Comparison of ENCODE assay signal across 1 cellular context in the genomic region with DNA sequence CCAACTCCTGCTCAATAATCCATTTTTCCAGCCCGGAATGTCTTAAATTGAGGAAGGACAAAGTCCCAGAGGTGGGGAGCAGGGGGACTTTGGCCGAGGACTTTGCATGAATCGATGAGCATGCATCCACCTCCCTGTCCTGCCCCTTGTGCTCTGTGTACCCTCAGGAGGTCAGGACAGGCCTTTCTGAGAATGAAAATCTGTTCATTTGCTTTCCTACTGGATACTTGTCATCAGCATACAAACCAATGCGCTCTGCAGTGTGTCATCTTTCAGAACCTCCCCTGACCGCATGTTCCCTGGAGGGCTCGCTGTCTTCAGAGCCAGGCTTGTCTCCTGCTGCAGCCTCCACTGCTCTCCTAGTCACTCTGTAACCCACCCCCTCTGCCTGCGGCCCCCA.
TF ChIP-seq lines count a peak whose summit lies in the region.
"Not testable (repeated sequence)": the region's sequence is repeated elsewhere in the genome, so short reads cannot be mapped to it uniquely, and the experiment has no call there.

No MANE protein-coding gene starts in this region.

TF ChIP-seq in HepG2, 621 proteins besides CTCF, POLR2A, EP300 and RAD21 (continued from another document and continues in another):
- TF ChIP-seq, protein P1, sequence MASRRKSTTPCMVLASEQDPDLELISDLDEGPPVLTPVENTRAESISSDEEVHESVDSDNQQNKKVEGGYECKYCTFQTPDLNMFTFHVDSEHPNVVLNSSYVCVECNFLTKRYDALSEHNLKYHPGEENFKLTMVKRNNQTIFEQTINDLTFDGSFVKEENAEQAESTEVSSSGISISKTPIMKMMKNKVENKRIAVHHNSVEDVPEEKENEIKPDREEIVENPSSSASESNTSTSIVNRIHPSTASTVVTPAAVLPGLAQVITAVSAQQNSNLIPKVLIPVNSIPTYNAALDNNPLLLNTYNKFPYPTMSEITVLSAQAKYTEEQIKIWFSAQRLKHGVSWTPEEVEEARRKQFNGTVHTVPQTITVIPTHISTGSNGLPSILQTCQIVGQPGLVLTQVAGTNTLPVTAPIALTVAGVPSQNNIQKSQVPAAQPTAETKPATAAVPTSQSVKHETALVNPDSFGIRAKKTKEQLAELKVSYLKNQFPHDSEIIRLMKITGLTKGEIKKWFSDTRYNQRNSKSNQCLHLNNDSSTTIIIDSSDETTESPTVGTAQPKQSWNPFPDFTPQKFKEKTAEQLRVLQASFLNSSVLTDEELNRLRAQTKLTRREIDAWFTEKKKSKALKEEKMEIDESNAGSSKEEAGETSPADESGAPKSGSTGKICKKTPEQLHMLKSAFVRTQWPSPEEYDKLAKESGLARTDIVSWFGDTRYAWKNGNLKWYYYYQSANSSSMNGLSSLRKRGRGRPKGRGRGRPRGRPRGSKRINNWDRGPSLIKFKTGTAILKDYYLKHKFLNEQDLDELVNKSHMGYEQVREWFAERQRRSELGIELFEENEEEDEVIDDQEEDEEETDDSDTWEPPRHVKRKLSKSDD (CRISPR knock-in tag; IDR thresholded peaks at IDR 0.05; ENCODE audit: low read depth): 0 out of 2 replicates have a peak, but pooled peaks have one; percentile 32
- TF ChIP-seq ZNF788 (CRISPR knock-in tag; IDR thresholded peaks at IDR 0.05; ENCODE audit: borderline replicate concordance): peak; percentile 56; the same call in 1 of the 2 replicates
- TF ChIP-seq, protein P2, sequence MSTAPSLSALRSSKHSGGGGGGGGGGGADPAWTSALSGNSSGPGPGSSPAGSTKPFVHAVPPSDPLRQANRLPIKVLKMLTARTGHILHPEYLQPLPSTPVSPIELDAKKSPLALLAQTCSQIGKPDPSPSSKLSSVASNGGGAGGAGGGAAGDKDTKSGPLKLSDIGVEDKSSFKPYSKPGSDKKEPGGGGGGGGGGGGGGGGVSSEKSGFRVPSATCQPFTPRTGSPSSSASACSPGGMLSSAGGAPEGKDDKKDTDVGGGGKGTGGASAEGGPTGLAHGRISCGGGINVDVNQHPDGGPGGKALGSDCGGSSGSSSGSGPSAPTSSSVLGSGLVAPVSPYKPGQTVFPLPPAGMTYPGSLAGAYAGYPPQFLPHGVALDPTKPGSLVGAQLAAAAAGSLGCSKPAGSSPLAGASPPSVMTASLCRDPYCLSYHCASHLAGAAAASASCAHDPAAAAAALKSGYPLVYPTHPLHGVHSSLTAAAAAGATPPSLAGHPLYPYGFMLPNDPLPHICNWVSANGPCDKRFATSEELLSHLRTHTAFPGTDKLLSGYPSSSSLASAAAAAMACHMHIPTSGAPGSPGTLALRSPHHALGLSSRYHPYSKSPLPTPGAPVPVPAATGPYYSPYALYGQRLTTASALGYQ (CRISPR knock-in tag; IDR thresholded peaks at IDR 0.05): peak; percentile 68; the same call in 1 of the 2 replicates
- peak; percentile 62; the same call in 1 of the 2 replicates for TF ChIP-seq ZMYM3 (CRISPR knock-in tag; IDR thresholded peaks at IDR 0.05)
- TF ChIP-seq NR2C2 (CRISPR knock-in tag; IDR thresholded peaks at IDR 0.05; ENCODE audit: borderline replicate concordance): peak; percentile 73; the same call in 1 of the 2 replicates
- TF ChIP-seq, protein P3, sequence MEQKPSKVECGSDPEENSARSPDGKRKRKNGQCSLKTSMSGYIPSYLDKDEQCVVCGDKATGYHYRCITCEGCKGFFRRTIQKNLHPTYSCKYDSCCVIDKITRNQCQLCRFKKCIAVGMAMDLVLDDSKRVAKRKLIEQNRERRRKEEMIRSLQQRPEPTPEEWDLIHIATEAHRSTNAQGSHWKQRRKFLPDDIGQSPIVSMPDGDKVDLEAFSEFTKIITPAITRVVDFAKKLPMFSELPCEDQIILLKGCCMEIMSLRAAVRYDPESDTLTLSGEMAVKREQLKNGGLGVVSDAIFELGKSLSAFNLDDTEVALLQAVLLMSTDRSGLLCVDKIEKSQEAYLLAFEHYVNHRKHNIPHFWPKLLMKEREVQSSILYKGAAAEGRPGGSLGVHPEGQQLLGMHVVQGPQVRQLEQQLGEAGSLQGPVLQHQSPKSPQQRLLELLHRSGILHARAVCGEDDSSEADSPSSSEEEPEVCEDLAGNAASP (CRISPR knock-in tag; IDR thresholded peaks at IDR 0.05; ENCODE audit: borderline replicate concordance): peak; percentile 48; the same call in 1 of the 2 replicates
- TF ChIP-seq ETV5 (CRISPR knock-in tag; IDR thresholded peaks at IDR 0.05; ENCODE audit: borderline replicate concordance): peak; percentile 66; the same call in 1 of the 2 replicates
- peak; percentile 97 for TF ChIP-seq GFI1 (CRISPR knock-in tag; IDR thresholded peaks at IDR 0.05; ENCODE audit: borderline replicate concordance)
- peak; percentile 86 for TF ChIP-seq NCOA1 (CRISPR knock-in tag; IDR thresholded peaks at IDR 0.05)
- TF ChIP-seq HNF4A (CRISPR knock-in tag; IDR thresholded peaks at IDR 0.05): peak; percentile 97
- TF ChIP-seq HDAC2 (CRISPR knock-in tag; IDR thresholded peaks at IDR 0.05): peak; percentile 64; the same call in 1 of the 2 replicates
- TF ChIP-seq TCF12, SOX13 (IDR thresholded peaks at IDR 0.05): not testable (repeated sequence)
- TF ChIP-seq TCF12 (CRISPR knock-in tag; IDR thresholded peaks at IDR 0.05): peak; percentile 89
- TF ChIP-seq SOX13 (CRISPR knock-in tag; conservative IDR thresholded peaks at IDR 0.05 in 1 of 2, IDR thresholded peaks at IDR 0.05 in 1 of 2): peak in 1 of 2 experiments; percentile 21; a peak in 1 of 4 replicates
- TF ChIP-seq TBX2 (CRISPR knock-in tag; IDR thresholded peaks at IDR 0.05; ENCODE audit: borderline replicate concordance): 0 out of 2 replicates have a peak, but pooled peaks have one; percentile 35
- TF ChIP-seq MED1 (CRISPR knock-in tag; IDR thresholded peaks at IDR 0.05): peak; percentile 92
- TF ChIP-seq ZNF746 (CRISPR knock-in tag; IDR thresholded peaks at IDR 0.05): peak; percentile 79; the same call in 1 of the 2 replicates
- 0 out of 2 replicates have a peak, but pooled peaks have one; percentile 52 for TF ChIP-seq ZNF431 (CRISPR knock-in tag; IDR thresholded peaks at IDR 0.05; ENCODE audit: borderline replicate concordance, low read depth)
- TF ChIP-seq, protein P4, sequence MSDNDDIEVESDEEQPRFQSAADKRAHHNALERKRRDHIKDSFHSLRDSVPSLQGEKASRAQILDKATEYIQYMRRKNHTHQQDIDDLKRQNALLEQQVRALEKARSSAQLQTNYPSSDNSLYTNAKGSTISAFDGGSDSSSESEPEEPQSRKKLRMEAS (IDR thresholded peaks at IDR 0.05): peak; percentile 75; the same call in 1 of the 2 replicates
- TF ChIP-seq TRIM24 (CRISPR knock-in tag; IDR thresholded peaks at IDR 0.05): peak; percentile 67; the same call in 1 of the 2 replicates
- TF ChIP-seq, protein P5, sequence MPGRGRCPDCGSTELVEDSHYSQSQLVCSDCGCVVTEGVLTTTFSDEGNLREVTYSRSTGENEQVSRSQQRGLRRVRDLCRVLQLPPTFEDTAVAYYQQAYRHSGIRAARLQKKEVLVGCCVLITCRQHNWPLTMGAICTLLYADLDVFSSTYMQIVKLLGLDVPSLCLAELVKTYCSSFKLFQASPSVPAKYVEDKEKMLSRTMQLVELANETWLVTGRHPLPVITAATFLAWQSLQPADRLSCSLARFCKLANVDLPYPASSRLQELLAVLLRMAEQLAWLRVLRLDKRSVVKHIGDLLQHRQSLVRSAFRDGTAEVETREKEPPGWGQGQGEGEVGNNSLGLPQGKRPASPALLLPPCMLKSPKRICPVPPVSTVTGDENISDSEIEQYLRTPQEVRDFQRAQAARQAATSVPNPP (CRISPR knock-in tag; IDR thresholded peaks at IDR 0.05): peak; percentile 61; the same call in 1 of the 2 replicates
- 0 out of 2 replicates have a peak, but pooled peaks have one; percentile 24 for TF ChIP-seq ZNF629 (CRISPR knock-in tag; conservative IDR thresholded peaks at IDR 0.05)
- 0 out of 2 replicates have a peak, but pooled peaks have one; percentile 32 for TF ChIP-seq ZNF552 (CRISPR knock-in tag; IDR thresholded peaks at IDR 0.05; ENCODE audit: borderline replicate concordance)
- TF ChIP-seq ZNF264 (CRISPR knock-in tag; IDR thresholded peaks at IDR 0.05): 0 out of 2 replicates have a peak, but pooled peaks have one; percentile 72
- TF ChIP-seq, protein P6, sequence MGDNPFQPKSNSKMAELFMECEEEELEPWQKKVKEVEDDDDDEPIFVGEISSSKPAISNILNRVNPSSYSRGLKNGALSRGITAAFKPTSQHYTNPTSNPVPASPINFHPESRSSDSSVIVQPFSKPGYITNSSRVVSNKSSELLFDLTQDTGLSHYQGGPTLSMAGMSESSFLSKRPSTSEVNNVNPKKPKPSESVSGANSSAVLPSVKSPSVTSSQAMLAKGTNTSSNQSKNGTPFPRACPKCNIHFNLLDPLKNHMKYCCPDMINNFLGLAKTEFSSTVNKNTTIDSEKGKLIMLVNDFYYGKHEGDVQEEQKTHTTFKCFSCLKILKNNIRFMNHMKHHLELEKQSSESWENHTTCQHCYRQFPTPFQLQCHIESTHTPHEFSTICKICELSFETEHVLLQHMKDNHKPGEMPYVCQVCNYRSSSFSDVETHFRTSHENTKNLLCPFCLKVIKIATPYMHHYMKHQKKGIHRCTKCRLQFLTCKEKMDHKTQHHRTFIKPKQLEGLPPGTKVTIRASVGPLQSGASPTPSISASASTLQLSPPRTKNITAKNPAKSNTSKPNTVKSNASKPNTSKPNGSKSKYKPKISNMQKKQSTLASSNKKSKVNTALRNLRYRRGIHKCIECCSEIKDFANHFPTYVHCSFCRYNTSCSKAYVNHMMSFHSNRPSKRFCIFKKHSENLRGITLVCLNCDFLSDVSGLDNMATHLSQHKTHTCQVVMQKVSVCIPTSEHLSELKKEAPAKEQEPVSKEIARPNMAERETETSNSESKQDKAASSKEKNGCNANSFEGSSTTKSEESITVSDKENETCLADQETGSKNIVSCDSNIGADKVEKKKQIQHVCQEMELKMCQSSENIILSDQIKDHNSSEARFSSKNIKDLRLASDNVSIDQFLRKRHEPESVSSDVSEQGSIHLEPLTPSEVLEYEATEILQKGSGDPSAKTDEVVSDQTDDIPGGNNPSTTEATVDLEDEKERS (CRISPR knock-in tag; IDR thresholded peaks at IDR 0.05): peak; percentile 65; the same call in 1 of the 2 replicates
- TF ChIP-seq, protein P7, sequence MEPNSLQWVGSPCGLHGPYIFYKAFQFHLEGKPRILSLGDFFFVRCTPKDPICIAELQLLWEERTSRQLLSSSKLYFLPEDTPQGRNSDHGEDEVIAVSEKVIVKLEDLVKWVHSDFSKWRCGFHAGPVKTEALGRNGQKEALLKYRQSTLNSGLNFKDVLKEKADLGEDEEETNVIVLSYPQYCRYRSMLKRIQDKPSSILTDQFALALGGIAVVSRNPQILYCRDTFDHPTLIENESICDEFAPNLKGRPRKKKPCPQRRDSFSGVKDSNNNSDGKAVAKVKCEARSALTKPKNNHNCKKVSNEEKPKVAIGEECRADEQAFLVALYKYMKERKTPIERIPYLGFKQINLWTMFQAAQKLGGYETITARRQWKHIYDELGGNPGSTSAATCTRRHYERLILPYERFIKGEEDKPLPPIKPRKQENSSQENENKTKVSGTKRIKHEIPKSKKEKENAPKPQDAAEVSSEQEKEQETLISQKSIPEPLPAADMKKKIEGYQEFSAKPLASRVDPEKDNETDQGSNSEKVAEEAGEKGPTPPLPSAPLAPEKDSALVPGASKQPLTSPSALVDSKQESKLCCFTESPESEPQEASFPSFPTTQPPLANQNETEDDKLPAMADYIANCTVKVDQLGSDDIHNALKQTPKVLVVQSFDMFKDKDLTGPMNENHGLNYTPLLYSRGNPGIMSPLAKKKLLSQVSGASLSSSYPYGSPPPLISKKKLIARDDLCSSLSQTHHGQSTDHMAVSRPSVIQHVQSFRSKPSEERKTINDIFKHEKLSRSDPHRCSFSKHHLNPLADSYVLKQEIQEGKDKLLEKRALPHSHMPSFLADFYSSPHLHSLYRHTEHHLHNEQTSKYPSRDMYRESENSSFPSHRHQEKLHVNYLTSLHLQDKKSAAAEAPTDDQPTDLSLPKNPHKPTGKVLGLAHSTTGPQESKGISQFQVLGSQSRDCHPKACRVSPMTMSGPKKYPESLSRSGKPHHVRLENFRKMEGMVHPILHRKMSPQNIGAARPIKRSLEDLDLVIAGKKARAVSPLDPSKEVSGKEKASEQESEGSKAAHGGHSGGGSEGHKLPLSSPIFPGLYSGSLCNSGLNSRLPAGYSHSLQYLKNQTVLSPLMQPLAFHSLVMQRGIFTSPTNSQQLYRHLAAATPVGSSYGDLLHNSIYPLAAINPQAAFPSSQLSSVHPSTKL (CRISPR knock-in tag; IDR thresholded peaks at IDR 0.05): 0 out of 2 replicates have a peak, but pooled peaks have one; percentile 37
- TF ChIP-seq HOXA3 (CRISPR knock-in tag; IDR thresholded peaks at IDR 0.05): peak; percentile 77; the same call in 1 of the 2 replicates
- TF ChIP-seq RXRB (CRISPR knock-in tag; IDR thresholded peaks at IDR 0.05; ENCODE audit: borderline replicate concordance): peak; percentile 38; the same call in 1 of the 2 replicates
- TF ChIP-seq IRX3 (CRISPR knock-in tag; IDR thresholded peaks at IDR 0.05; ENCODE audit: borderline replicate concordance, low read depth): peak; percentile 73; the same call in 1 of the 2 replicates
- peak; percentile 57; the same call in 1 of the 2 replicates for TF ChIP-seq MYC (CRISPR knock-in tag; IDR thresholded peaks at IDR 0.05; ENCODE audit: borderline replicate concordance)
- TF ChIP-seq, protein P8, sequence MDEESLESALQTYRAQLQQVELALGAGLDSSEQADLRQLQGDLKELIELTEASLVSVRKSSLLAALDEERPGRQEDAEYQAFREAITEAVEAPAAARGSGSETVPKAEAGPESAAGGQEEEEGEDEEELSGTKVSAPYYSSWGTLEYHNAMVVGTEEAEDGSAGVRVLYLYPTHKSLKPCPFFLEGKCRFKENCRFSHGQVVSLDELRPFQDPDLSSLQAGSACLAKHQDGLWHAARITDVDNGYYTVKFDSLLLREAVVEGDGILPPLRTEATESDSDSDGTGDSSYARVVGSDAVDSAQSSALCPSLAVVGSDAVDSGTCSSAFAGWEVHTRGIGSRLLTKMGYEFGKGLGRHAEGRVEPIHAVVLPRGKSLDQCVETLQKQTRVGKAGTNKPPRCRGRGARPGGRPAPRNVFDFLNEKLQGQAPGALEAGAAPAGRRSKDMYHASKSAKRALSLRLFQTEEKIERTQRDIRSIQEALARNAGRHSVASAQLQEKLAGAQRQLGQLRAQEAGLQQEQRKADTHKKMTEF (CRISPR knock-in tag; IDR thresholded peaks at IDR 0.05): peak; percentile 44; the same call in 1 of the 2 replicates
- peak; percentile 47; the same call in 1 of the 2 replicates for TF ChIP-seq ZFX (CRISPR knock-in tag; IDR thresholded peaks at IDR 0.05; ENCODE audit: low read depth)
- TF ChIP-seq ZNF598 (CRISPR knock-in tag; IDR thresholded peaks at IDR 0.05; ENCODE audit: borderline replicate concordance): 0 out of 2 replicates have a peak, but pooled peaks have one; percentile 25
- TF ChIP-seq, protein P9, sequence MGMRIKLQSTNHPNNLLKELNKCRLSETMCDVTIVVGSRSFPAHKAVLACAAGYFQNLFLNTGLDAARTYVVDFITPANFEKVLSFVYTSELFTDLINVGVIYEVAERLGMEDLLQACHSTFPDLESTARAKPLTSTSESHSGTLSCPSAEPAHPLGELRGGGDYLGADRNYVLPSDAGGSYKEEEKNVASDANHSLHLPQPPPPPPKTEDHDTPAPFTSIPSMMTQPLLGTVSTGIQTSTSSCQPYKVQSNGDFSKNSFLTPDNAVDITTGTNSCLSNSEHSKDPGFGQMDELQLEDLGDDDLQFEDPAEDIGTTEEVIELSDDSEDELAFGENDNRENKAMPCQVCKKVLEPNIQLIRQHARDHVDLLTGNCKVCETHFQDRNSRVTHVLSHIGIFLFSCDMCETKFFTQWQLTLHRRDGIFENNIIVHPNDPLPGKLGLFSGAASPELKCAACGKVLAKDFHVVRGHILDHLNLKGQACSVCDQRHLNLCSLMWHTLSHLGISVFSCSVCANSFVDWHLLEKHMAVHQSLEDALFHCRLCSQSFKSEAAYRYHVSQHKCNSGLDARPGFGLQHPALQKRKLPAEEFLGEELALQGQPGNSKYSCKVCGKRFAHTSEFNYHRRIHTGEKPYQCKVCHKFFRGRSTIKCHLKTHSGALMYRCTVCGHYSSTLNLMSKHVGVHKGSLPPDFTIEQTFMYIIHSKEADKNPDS (CRISPR knock-in tag; IDR thresholded peaks at IDR 0.05): peak; percentile 48; the same call in 1 of the 2 replicates
- TF ChIP-seq ZNF430 (CRISPR knock-in tag; IDR thresholded peaks at IDR 0.05): 0 out of 2 replicates have a peak, but pooled peaks have one; percentile 36
- TF ChIP-seq YY1 (IDR thresholded peaks at IDR 0.05; ENCODE audit: insufficient read depth, insufficient replicate concordance, low read depth, low read length): peak; percentile 31
